Comparison of ENCODE assay signal across 8 cellular contexts in genomic region chr6:35259946-35260626, GRCh38. TPM values are rescaled to one million over a fixed set of nuclear protein-coding genes. Genes with fewer than 3 reads are reported as not detected.
DNase-seq lines count a peak whose midpoint lies in the region; ATAC-seq, FAIRE-seq and TF ChIP-seq lines count a peak whose summit lies in the region.

No MANE protein-coding gene starts in this region.

- H3K4me1 ChIP-seq in osteoblast (ENCODE audit: insufficient read depth, low read length) (peaks cover 20% of the 10 kb centered on the region), testis (peaks cover 20% of the 10 kb centered on the region)

- H3K27me3 ChIP-seq in osteoblast (ENCODE audit: insufficient read depth, low read length) (no peaks in the 10 kb centered on the region), testis (no peaks in the 10 kb centered on the region)

- H3K9me3 ChIP-seq in osteoblast (ENCODE audit: low read depth, low read length) (no peaks in the 10 kb centered on the region), testis (no peaks in the 10 kb centered on the region)

- ATAC-seq in GM18909 (IDR thresholded peaks at IDR 0.05; ENCODE audit: poor library complexity, unreplicated experiment) (peak; percentile 53), HG03378 (IDR thresholded peaks at IDR 0.05; ENCODE audit: unreplicated experiment) (peak; percentile 37)

- no peak for FAIRE-seq in RCC 7860 (lab: Jason Lieb, UNC)

- H2AFZ ChIP-seq in osteoblast (ENCODE audit: low read length), result peak overlapping the region; percentile 75

- WGBS in testis, 2 donors, result 5 to 6% methylated on average over 16 to 23 of the region's 23 CpGs

- H3K4me3 ChIP-seq in osteoblast (ENCODE audit: insufficient read depth, low read length), result peak overlapping the region; percentile 93
- peak overlapping the region; percentile 76 to 94 for H3K4me3 ChIP-seq in testis

- H3K27ac ChIP-seq in osteoblast (ENCODE audit: low read depth, low read length) (peak overlapping the region; percentile 95), testis (peak overlapping the region; percentile 92 to 96)

- TF ChIP-seq POLR2A in testis (IDR thresholded peaks at IDR 0.05), result no peak

- TF ChIP-seq CTCF in osteoblast (IDR thresholded peaks at IDR 0.05; ENCODE audit: extremely low read depth, low read depth, low read length), result no peak
- TF ChIP-seq CTCF in testis (IDR thresholded peaks at IDR 0.05), result no peak

- H3K36me3 ChIP-seq in osteoblast (ENCODE audit: insufficient read depth, low read length) (no peaks in the 10 kb centered on the region), testis (ENCODE audit: low read depth, missing control alignments) (no peaks in the 10 kb centered on the region)

- H3K79me2 ChIP-seq in osteoblast (ENCODE audit: insufficient read depth, low read length), result peaks cover 36% of the 10 kb centered on the region

- H4K20me1 ChIP-seq in osteoblast (ENCODE audit: insufficient read depth, low read length), result no peaks in the 10 kb centered on the region

- intact Hi-C loops in testis (cut with DNase I; ENCODE audit: low total_unique reads), result no loop called here

- DNase-seq in AG08395 (ENCODE audit: low spot score) (peak; percentile 49), RCC 7860 (ENCODE audit: low spot score) (peak; percentile 30), germinal center (ENCODE audit: low spot score) (peak; percentile 77), osteoblast (ENCODE audit: insufficient read length, low spot score, missing footprints) (no peak), testis (peak; percentile 73)
- DNase-seq in activated effector memory CD4-positive, alpha-beta T cell treated with anti-CD3 and anti-CD28 coated beads, Interleukin-2, amount 50 U/mL, for 16 hours, result peak; percentile 90

- H3K4me2 ChIP-seq in osteoblast (ENCODE audit: insufficient read depth, low read length), result peak overlapping the region; percentile 83

RNA-seq across cellular contexts. Expression of gene ZNF76, which starts 0.6 kb away (rescaled TPM):
- 19.9 and 22.7 TPM in 2 replicates for total RNA-seq in osteoblast
- total RNA-seq in testis, result 10 to 100 TPM; 81.3 to 97.3 TPM
- polyA plus RNA-seq in testis (ENCODE audit: insufficient read depth, low read depth, low replicate concordance), result 76.9 TPM

RNA-seq across cellular contexts. Expression of gene DEF6, which starts 37.5 kb away (rescaled TPM):
- 0.29 and 0.72 TPM in 2 replicates for total RNA-seq in osteoblast
- total RNA-seq in testis, result 10 to 100 TPM; 13.1 to 20.9 TPM
- 29.5 TPM for polyA plus RNA-seq in testis (ENCODE audit: insufficient read depth, low read depth, low replicate concordance)

RNA-seq across cellular contexts. Expression of gene SCUBE3, which starts 46.3 kb away (rescaled TPM):
- 30.4 and 62.5 TPM in 2 replicates for total RNA-seq in osteoblast
- total RNA-seq in testis, result 1 to 10 TPM; 1.7 to 2.0 TPM
- polyA plus RNA-seq in testis (ENCODE audit: insufficient read depth, low read depth, low replicate concordance), result 2.2 TPM

Comparison
In these comparisons a context has a peak if more than half of its experiments do, and no peak if none do; other contexts are left out.
1. RNA of gene SCUBE3, which starts 46.3 kb away (total RNA-seq): 30.4 to 62.5 TPM in osteoblast; 1.7 to 2.0 TPM in testis; every median in the first group is over 10 times any median in the second.